ENCODE assay signal across 9 cellular contexts in the genomic region with DNA sequence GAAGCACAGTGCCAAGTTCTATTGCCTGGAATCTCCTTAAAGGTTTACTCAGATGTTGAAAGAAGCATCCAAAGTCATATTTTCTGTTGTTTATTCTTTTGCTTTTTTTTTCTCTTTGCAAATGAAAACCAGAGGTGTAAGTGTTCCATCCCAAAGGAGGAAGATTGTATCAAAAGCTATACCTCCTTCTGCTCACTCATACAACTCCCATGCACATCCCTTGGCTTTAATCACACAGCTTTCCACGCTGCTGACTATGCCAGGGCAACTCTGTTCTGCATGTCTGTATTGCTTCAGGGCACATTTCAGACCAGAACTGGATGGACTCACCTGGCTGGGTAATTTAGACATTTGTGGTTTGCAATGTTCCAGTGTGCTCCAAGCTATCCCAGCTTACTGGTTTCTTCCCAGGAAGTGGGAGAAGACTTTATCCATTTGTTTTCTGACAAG.
DNase-seq lines count a peak whose midpoint lies in the region; ATAC-seq, FAIRE-seq and TF ChIP-seq lines count a peak whose summit lies in the region.
"Had no signal": no experiment of that assay in that cellular context is flagged by ENCODE, and none has a peak within 500 bp of the region (broad histone marks: within the 10 kb centered on the region; RNA-seq: fewer than 3 reads in every experiment).

No MANE protein-coding gene starts in this region.

- no peaks in the 10 kb centered on the region for H3K27me3 ChIP-seq in K562 (ENCODE audit: control insufficient read depth in 2 of 2, insufficient read depth in 2 of 2, low read length in 2 of 2)

- H4K20me1 ChIP-seq in K562 (replicated peaks; ENCODE audit: control insufficient read depth, insufficient read depth, low read length) = no peaks in the 10 kb centered on the region

- in situ Hi-C loops in K562 (cut with MboI) = no loop called here

- no peaks in the 10 kb centered on the region for H3K36me3 ChIP-seq in K562 (ENCODE audit: control insufficient read depth, insufficient read depth, low read length)

- H3K9ac ChIP-seq in K562 (ENCODE audit: insufficient read depth in 1 of 2, low read depth in 2 of 2, low read length in 2 of 2) = no peak overlapping the region

- H3K79me2 ChIP-seq in K562 (ENCODE audit: control insufficient read depth, insufficient read depth, low read length) = no peaks in the 10 kb centered on the region

- H3K27ac ChIP-seq in A549 (peak overlapping the region; percentile 15 to 75; a peak in 5 of 6 replicates), K562 (ENCODE audit: extremely low read depth, low read depth, low read length) (no peak overlapping the region)

- H3K4me2 ChIP-seq in A549 = peak overlapping the region; percentile 58
- H3K4me2 ChIP-seq in K562 (ENCODE audit: insufficient read depth, low read length) = no peak overlapping the region

- WGBS in A549 (ENCODE audit: missing lambda C conversion rate) = 100% methylated on average over 1 of the region's 1 CpG
- WGBS in K562 (ENCODE audit: insufficient coverage, low coverage, missing lambda C conversion rate) = no CpG with 5 or more reads among the region's 1 CpG

- TF ChIP-seq RAD21 in A549 (conservative IDR thresholded peaks at IDR 0.05 in 1 of 2, IDR thresholded peaks at IDR 0.05 in 1 of 2) (no peak), K562 (CRISPR knock-in tag; conservative IDR thresholded peaks at IDR 0.05 in 1 of 2, IDR thresholded peaks at IDR 0.05 in 1 of 2) (no peak)

- DNase-seq in A549 (ENCODE audit: low read depth in 1 of 2, low spot score in 1 of 2) (no peak), LNCaP clone FGC (ENCODE audit: low read depth) (peak; percentile 46), K562 (ENCODE audit: extremely low read depth in 1 of 4, low spot score in 3 of 4) (no peak), mesothelial cell of epicardium (ENCODE audit: low spot score in 2 of 2, unreplicated experiment in 2 of 2) (no peak), DMS 273 treated with DMSO at 0.1 percent for 48 hours (lab: John Stamatoyannopoulos, UW) (no peak)
- no peak for DNase-seq in activated naive CD4-positive, alpha-beta T cell treated with anti-CD3 and anti-CD28 coated beads, Interleukin-2, amount 50 U/mL, for 16 hours
- DNase-seq in stimulated activated CD4-positive, alpha-beta T cell treated with anti-CD3 and anti-CD28 coated beads, Interleukin-4, amount 100 ng/mL, for 4 hours = no peak

- no peaks in the 10 kb centered on the region for H3K36me3 Mint-ChIP-seq in mesothelial cell of epicardium
- H3K36me3 Mint-ChIP-seq: WTC11 had no signal

- intact Hi-C loops in K562 (cut with micrococcal nuclease) = no loop called here

- H3K4me1 ChIP-seq in A549 = peaks cover 46% of the 10 kb centered on the region
- peaks cover 0 to 24% of the 10 kb centered on the region in 2 experiments; a peak in 3 of 5 replicates for H3K4me1 ChIP-seq in K562 (replicated peaks in 1 of 2; ENCODE audit: control insufficient read depth in 2 of 2, insufficient read depth in 2 of 2, low read length in 2 of 2)

- peak in 1 of 2 experiments; percentile 32; a peak in 1 of 6 replicates for ATAC-seq in A549
- peak; percentile 38; the same call in 2 of the 3 replicates for ATAC-seq in K562
- no peak for ATAC-seq in HG02588 (IDR thresholded peaks at IDR 0.05; ENCODE audit: unreplicated experiment)

- H3K4me3 ChIP-seq in A549 (no peak overlapping the region), LNCaP clone FGC (ENCODE audit: low read depth, low read length) (no peak overlapping the region), K562 (no peak overlapping the region)

- CTCF ChIA-PET in A549 (lab: Yijun Ruan, JAX) = no interaction called here
- CTCF ChIA-PET in K562 (lab: Yijun Ruan, JAX; ENCODE audit: low intra/inter-chr PET ratio) = no interaction called here

- H3K9me1 ChIP-seq in K562 (ENCODE audit: control insufficient read depth, insufficient read depth, low read length) = no peaks in the 10 kb centered on the region

- TF ChIP-seq POLR2A in A549 (IDR thresholded peaks at IDR 0.05; ENCODE audit: low read length) = no peak
- no peak for TF ChIP-seq POLR2A in K562 (conservative IDR thresholded peaks at IDR 0.05)

- no TSS peak for BruUV-seq in K562 (replicated peaks; lab: Mats Ljungman, UMichigan)

- POLR2A ChIA-PET in A549 (lab: Yijun Ruan, JAX) = no interaction called here
- POLR2A ChIA-PET in K562 (lab: Yijun Ruan, JAX) = no interaction called here

- H3K27me3 Mint-ChIP-seq in mesothelial cell of epicardium (ENCODE audit: low read depth) = no peaks in the 10 kb centered on the region

- TF ChIP-seq EP300 in A549 (IDR thresholded peaks at IDR 0.05) (no peak), K562 (IDR thresholded peaks at IDR 0.05; ENCODE audit: low read length) (no peak)

- no peak overlapping the region for H3K4me3 Mint-ChIP-seq in mesothelial cell of epicardium
- H3K4me3 Mint-ChIP-seq: WTC11 had no signal

- H3K27ac Mint-ChIP-seq in mesothelial cell of epicardium = peak overlapping the region; percentile 89
- H3K27ac Mint-ChIP-seq: WTC11 had no signal

- no peak for TF ChIP-seq CTCF in A549 (IDR thresholded peaks at IDR 0.05)
- no peak for TF ChIP-seq CTCF in LNCaP clone FGC (IDR thresholded peaks at IDR 0.05; ENCODE audit: control insufficient read depth, extremely low read depth, insufficient read depth)
- TF ChIP-seq CTCF in K562 (IDR thresholded peaks at IDR 0.05 in 2 of 3, conservative IDR thresholded peaks at IDR 0.05 in 1 of 3; ENCODE audit: insufficient read depth in 2 of 3, low read depth in 1 of 3, low read length in 3 of 3) = no peak
- TF ChIP-seq CTCF in mesothelial cell of epicardium (IDR thresholded peaks at IDR 0.05; ENCODE audit: unreplicated experiment) = no peak

- H3K9me3 ChIP-seq in A549 (no peaks in the 10 kb centered on the region), K562 (replicated peaks; ENCODE audit: control insufficient read depth, insufficient read depth, low read depth, low read length) (no peaks in the 10 kb centered on the region)

- H3K4me1 Mint-ChIP-seq in mesothelial cell of epicardium = peaks cover 68% of the 10 kb centered on the region

- FAIRE-seq in A549 (lab: Jason Lieb, UNC) = no peak
- no peak for FAIRE-seq in K562 (lab: Jason Lieb, UNC)

- H3K9me3 Mint-ChIP-seq in mesothelial cell of epicardium = no peaks in the 10 kb centered on the region
- H3K9me3 Mint-ChIP-seq: WTC11 had no signal

- peak overlapping the region; percentile 88 for H2AFZ ChIP-seq in K562 (ENCODE audit: low read depth, low read length)

TF ChIP-seq in A549, 52 proteins besides CTCF, POLR2A, EP300 and RAD21:
- TF ChIP-seq ESRRA (IDR thresholded peaks at IDR 0.05; ENCODE audit: borderline replicate concordance, low read length) (no peak), RCOR1 (IDR thresholded peaks at IDR 0.05; ENCODE audit: low read depth, low read length) (no peak)

TF ChIP-seq in K562, 482 proteins besides CTCF, POLR2A, EP300 and RAD21 (continues in another document):
- TF ChIP-seq, protein P1, sequence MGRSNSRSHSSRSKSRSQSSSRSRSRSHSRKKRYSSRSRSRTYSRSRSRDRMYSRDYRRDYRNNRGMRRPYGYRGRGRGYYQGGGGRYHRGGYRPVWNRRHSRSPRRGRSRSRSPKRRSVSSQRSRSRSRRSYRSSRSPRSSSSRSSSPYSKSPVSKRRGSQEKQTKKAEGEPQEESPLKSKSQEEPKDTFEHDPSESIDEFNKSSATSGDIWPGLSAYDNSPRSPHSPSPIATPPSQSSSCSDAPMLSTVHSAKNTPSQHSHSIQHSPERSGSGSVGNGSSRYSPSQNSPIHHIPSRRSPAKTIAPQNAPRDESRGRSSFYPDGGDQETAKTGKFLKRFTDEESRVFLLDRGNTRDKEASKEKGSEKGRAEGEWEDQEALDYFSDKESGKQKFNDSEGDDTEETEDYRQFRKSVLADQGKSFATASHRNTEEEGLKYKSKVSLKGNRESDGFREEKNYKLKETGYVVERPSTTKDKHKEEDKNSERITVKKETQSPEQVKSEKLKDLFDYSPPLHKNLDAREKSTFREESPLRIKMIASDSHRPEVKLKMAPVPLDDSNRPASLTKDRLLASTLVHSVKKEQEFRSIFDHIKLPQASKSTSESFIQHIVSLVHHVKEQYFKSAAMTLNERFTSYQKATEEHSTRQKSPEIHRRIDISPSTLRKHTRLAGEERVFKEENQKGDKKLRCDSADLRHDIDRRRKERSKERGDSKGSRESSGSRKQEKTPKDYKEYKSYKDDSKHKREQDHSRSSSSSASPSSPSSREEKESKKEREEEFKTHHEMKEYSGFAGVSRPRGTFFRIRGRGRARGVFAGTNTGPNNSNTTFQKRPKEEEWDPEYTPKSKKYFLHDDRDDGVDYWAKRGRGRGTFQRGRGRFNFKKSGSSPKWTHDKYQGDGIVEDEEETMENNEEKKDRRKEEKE (IDR thresholded peaks at IDR 0.05; ENCODE audit: borderline replicate concordance in 1 of 2, control insufficient read depth in 1 of 2, low read depth in 2 of 2, low read length in 1 of 2) = no peak
- no peak for TF ChIP-seq ZNF384 (IDR thresholded peaks at IDR 0.05; ENCODE audit: low read depth, low read length)
- no peak for TF ChIP-seq NCOR1 (IDR thresholded peaks at IDR 0.05)
- no peak for TF ChIP-seq CXXC5 (CRISPR knock-in tag; IDR thresholded peaks at IDR 0.05)
- no peak for TF ChIP-seq NFE2 (IDR thresholded peaks at IDR 0.05; ENCODE audit: low read depth)
- no peak for TF ChIP-seq SAP30 (IDR thresholded peaks at IDR 0.05; ENCODE audit: borderline replicate concordance, insufficient read depth, low read depth, low read length, poor library complexity, severe bottlenecking)
